ENCODE assay signal across 15 cellular contexts in the genomic region with DNA sequence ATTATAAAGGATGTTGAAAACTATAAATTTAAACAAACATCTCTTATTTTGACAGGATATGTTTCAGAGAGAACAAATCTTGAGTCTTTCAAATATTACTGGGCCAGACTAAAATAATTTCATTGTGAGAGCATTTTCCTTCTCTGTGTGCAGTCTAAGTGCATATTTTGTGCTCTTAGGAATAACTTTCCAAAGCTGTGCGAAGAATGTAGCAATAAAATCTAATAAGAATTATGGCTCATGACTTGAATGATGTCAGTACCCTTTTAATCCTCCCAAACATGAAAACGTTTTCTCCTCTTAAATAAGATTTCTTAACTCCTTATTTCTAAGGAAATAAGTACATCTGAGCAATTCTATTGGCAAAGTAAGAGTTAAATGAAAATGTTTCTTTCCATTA.
DNase-seq lines count a peak whose midpoint lies in the region; TF ChIP-seq lines count a peak whose summit lies in the region.
"Had no signal": no experiment of that assay in that cellular context is flagged by ENCODE, and none has a peak within 500 bp of the region (broad histone marks: within the 10 kb centered on the region; RNA-seq: fewer than 3 reads in every experiment).

No MANE protein-coding gene starts in this region.

- no peaks in the 10 kb centered on the region for H3F3A ChIP-seq in PC-9 (ENCODE audit: insufficient read depth, low read depth)

- H2AFZ ChIP-seq in PC-9 = 0 out of 2 replicates have a peak overlapping the region, but pooled peaks have one; percentile 9

- intact Hi-C loops in PC-9 (cut with micrococcal nuclease; ENCODE audit: unreplicated experiment) (no loop called here), uterus (cut with DNase I; ENCODE audit: low total_unique reads) (no loop called here), ovary (cut with DNase I) (loop anchor here in 1 of 4 donors (10.0 kb wide), 1 partner anchor 235 kb away; no protein-coding TSS in a partner anchor)

- H3K4me1 ChIP-seq in PC-9 (replicated peaks; ENCODE audit: insufficient read depth) (no peaks in the 10 kb centered on the region), uterus (no peaks in the 10 kb centered on the region), ovary (ENCODE audit: insufficient read depth) (no peaks in the 10 kb centered on the region)
- H3K4me1 ChIP-seq: HAP-1 had no signal

- H3K36me3 ChIP-seq in PC-9 (ENCODE audit: low read depth) = no peaks in the 10 kb centered on the region
- H3K36me3 ChIP-seq in uterus = no peaks in the 10 kb centered on the region
- H3K36me3 ChIP-seq in ovary = no peaks in the 10 kb centered on the region
- H3K36me3 ChIP-seq: HAP-1 had no signal

- TF ChIP-seq EP300 in ovary (IDR thresholded peaks at IDR 0.05) = no peak

- CTCF ChIA-PET in PC-9 (lab: Charles Lee) = no interaction called here

- no TSS peak for BruUV-seq in PC-9 (replicated peaks; lab: Mats Ljungman, UMichigan)

- H3K4me3 ChIP-seq in AG10803 (ENCODE audit: low read length) (no peak overlapping the region), PC-9 (no peak overlapping the region), fibroblast of villous mesenchyme (ENCODE audit: low read depth, low read length) (no peak overlapping the region), uterus (no peak overlapping the region), ovary (no peak overlapping the region)
- H3K4me3 ChIP-seq: HAP-1 had no signal

- TF ChIP-seq POLR2A in uterus (IDR thresholded peaks at IDR 0.05) (no peak), ovary (IDR thresholded peaks at IDR 0.05) (no peak)

- DNase-seq in AG10803 (ENCODE audit: low read depth) (peak; percentile 33), PC-9 (no peak), fibroblast of villous mesenchyme (ENCODE audit: low read depth) (peak; percentile 10), uterus (no peak), ovary (no peak)
- no peak for DNase-seq in stimulated activated CD4-positive, alpha-beta T cell treated with anti-CD3 and anti-CD28 coated beads, Interleukin-2, amount 100 ng/mL, for 48 hours
- no peak for DNase-seq in activated CD4-positive, alpha-beta T cell treated with anti-CD3 and anti-CD28 coated beads, Interleukin-2, amount 50 U/mL, for 4 hours
- DNase-seq: ACHN; AML-193; C1 segment of cervical spinal cord; Calu3; CD4-positive, alpha-beta T cell; DMS 273 treated with DMSO at 0.1 percent for 48 hours; EL had no signal

- 17 to 34% (median 26%) methylated on average over 2 of the region's 2 CpGs for WGBS in ovary, 3 donors

- POLR2A ChIA-PET in PC-9 (lab: Charles Lee; ENCODE audit: unreplicated experiment) = no interaction called here

- no peak for TF ChIP-seq CTCF in AG10803 (conservative IDR thresholded peaks at IDR 0.05; ENCODE audit: low read length)
- no peak for TF ChIP-seq CTCF in PC-9 (conservative IDR thresholded peaks at IDR 0.05)
- TF ChIP-seq CTCF in fibroblast of villous mesenchyme (IDR thresholded peaks at IDR 0.05; ENCODE audit: insufficient read depth, low read depth, low read length) = no peak
- no peak for TF ChIP-seq CTCF in uterus (IDR thresholded peaks at IDR 0.05)
- TF ChIP-seq CTCF in ovary (IDR thresholded peaks at IDR 0.05) = no peak

- H3K79me2 ChIP-seq in PC-9 (ENCODE audit: low read depth) = no peaks in the 10 kb centered on the region

- H3K27me3 ChIP-seq in PC-9 (ENCODE audit: insufficient read depth, low read depth) (no peaks in the 10 kb centered on the region), uterus (no peaks in the 10 kb centered on the region), ovary (no peaks in the 10 kb centered on the region)

- no peak overlapping the region for H3K27ac ChIP-seq in PC-9
- peak overlapping the region; percentile 47 to 53 for H3K27ac ChIP-seq in uterus
- no peak overlapping the region for H3K27ac ChIP-seq in ovary

- H3K9me3 ChIP-seq in PC-9 (ENCODE audit: insufficient read depth, low read depth) (no peaks in the 10 kb centered on the region), uterus (no peaks in the 10 kb centered on the region), ovary (no peaks in the 10 kb centered on the region)
- H3K9me3 ChIP-seq: HAP-1 had no signal

- no peak overlapping the region for H3K4me2 ChIP-seq in PC-9

- H4K20me1 ChIP-seq in PC-9 (ENCODE audit: insufficient read depth) = no peaks in the 10 kb centered on the region

- H3K9me2 ChIP-seq in PC-9 (ENCODE audit: insufficient read depth) = peaks cover 6% of the 10 kb centered on the region; the same call in 1 of the 2 replicates

Comparison
In these comparisons a context has a peak if more than half of its experiments do, and no peak if none do; other contexts are left out.
1. DNase-seq: peak in AG10803 (single experiment) and fibroblast of villous mesenchyme (single experiment); none in PC-9 (0 of 2), uterus (0 of 2), stimulated activated CD4-positive, alpha-beta T cell treated with anti-CD3 and anti-CD28 coated beads, Interleukin-2, amount 100 ng/mL, for 48 hours (0 of 2), activated CD4-positive, alpha-beta T cell treated with anti-CD3 and anti-CD28 coated beads, Interleukin-2, amount 50 U/mL, for 4 hours (0 of 2) and ovary (0 of 5).
2. H3K27ac ChIP-seq: peak in uterus (2 of 2); none in PC-9 (single experiment) and ovary (0 of 2).